Comparison of ENCODE assay signal across 21 cellular contexts in the genomic region with DNA sequence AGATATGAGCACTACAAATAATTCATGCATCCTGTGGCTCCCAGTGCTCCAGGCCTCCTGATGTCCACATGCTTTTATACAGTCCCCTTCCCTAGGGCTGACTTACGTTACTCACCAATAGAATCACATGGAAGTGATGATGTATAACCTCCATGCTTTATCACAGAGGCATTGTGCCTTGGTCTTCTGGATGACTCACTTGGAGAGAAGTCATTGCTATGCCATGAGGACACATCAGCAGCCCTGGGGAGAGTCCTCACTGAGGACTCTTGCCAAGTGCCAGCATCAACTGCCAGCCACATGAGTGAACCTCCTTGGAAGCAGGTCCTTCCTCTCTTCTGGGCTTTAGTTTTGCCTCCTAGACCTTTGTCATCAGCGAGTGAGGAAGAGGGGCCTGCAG. TPM values are rescaled to one million over a fixed set of nuclear protein-coding genes. Genes with fewer than 3 reads are reported as not detected.
DNase-seq lines count a peak whose midpoint lies in the region.
"Had no signal": no experiment of that assay in that cellular context is flagged by ENCODE, and none has a peak within 500 bp of the region (broad histone marks: within the 10 kb centered on the region; RNA-seq: fewer than 3 reads in every experiment).

No MANE protein-coding gene starts in this region.

- no peak overlapping the region for H3K27ac ChIP-seq in epithelial cell of prostate
- H3K27ac ChIP-seq: colonic mucosa, parathyroid adenoma, Peyer's patch, right atrium auricular region, SJSA1 had no signal

- DNase-seq in AG08395 (ENCODE audit: low spot score), result peak; percentile 81
- DNase-seq in EL, result peak; percentile 37
- peak; percentile 27 for DNase-seq in NCI-H446 treated with DMSO at 0.1 percent for 48 hours (lab: John Stamatoyannopoulos, UW)
- DNase-seq in epithelial cell of prostate (ENCODE audit: low read depth, low spot score), result peak; percentile 12
- DNase-seq in nucleus accumbens (lab: John Stamatoyannopoulos, UW), result no peak
- DNase-seq in occipital lobe (lab: John Stamatoyannopoulos, UW), result no peak
- DNase-seq in T-helper 2 cell, result no peak
- DNase-seq: activated CD4-positive, alpha-beta T cell treated with anti-CD3 and anti-CD28 coated beads for 1 hour; activated T-cell treated with anti-CD3 and anti-CD28 coated beads, Interleukin-2, amount 50 U/mL, for 24 hours; colonic mucosa; DND-41; effector memory CD4-positive, alpha-beta T cell; erythroblast; NCI-H1092 treated with DMSO at 0.1 percent for 48 hours; NCI-H1930; NCI-H526; Peyer's patch; stimulated activated CD4-positive, alpha-beta T cell treated with anti-CD3 and anti-CD28 coated beads, Interleukin-2, amount 100 ng/mL, for 24 hours had no signal

RNA-seq across cellular contexts. Expression of gene IGSF9B, which starts 22.0 kb away (rescaled TPM):
- total RNA-seq in occipital lobe, result 5.5 TPM
- total RNA-seq: SJSA1 had no signal

Comparison
In these comparisons a context has a peak if more than half of its experiments do, and no peak if none do; other contexts are left out.
1. DNase-seq: peak in AG08395 (single experiment), EL (single experiment), NCI-H446 treated with DMSO at 0.1 percent for 48 hours (single experiment) and epithelial cell of prostate (single experiment); none in nucleus accumbens (0 of 56), occipital lobe (single experiment) and T-helper 2 cell (0 of 5).